In the genomic region with DNA sequence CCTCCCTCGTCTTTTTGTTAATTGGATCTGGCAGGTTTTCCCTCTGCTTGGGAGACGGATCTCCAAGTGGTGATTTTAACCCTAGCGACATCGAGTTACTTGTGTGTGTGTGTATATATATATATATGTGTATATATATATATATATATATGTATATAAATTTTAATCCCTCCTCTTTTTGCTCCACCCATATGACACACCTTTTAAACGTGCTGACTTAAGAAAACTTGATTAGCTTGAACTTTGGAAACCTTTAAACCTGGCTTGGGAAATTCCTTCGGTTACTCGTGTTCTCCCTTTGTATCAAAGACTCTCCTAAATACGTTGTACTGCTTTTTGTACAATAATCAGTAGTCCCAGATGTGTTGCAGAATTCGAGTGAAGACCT, we compare ENCODE assay signal across 9 cellular contexts. TPM values are rescaled to one million over a fixed set of nuclear protein-coding genes. Genes with fewer than 3 reads are reported as not detected.
DNase-seq lines count a peak whose midpoint lies in the region; ATAC-seq, FAIRE-seq and TF ChIP-seq lines count a peak whose summit lies in the region.
"Had no signal": no experiment of that assay in that cellular context is flagged by ENCODE, and none has a peak within 500 bp of the region (broad histone marks: within the 10 kb centered on the region; RNA-seq: fewer than 3 reads in every experiment).

No MANE protein-coding gene starts in this region.

- no peak for TF ChIP-seq CTCF in kidney (IDR thresholded peaks at IDR 0.05; ENCODE audit: borderline replicate concordance, extremely low read depth, insufficient read depth)
- TF ChIP-seq CTCF in thoracic aorta (IDR thresholded peaks at IDR 0.05), result no peak

- H3K27ac ChIP-seq in angular gyrus (ENCODE audit: low read depth, low read length) (peak overlapping the region; percentile 93), kidney (ENCODE audit: low read depth in 2 of 2, low read length in 2 of 2) (peak overlapping the region; percentile 95 to 97), thoracic aorta (peak overlapping the region; percentile 97 to 98)

- peaks cover 12 to 16% of the 10 kb centered on the region in 2 donors for H3K4me1 ChIP-seq in kidney (ENCODE audit: control insufficient read depth in 1 of 2, insufficient read depth in 1 of 2, low read depth in 1 of 2, low read length in 2 of 2)
- peaks cover 26 to 50% of the 10 kb centered on the region in 2 donors for H3K4me1 ChIP-seq in thoracic aorta (ENCODE audit: control insufficient read depth in 1 of 2, low read depth in 2 of 2)

- no peaks in the 10 kb centered on the region for H3K27me3 ChIP-seq in thoracic aorta (replicated peaks; ENCODE audit: insufficient read depth)

- peak overlapping the region; percentile 90 to 99 for H3K4me3 ChIP-seq in kidney (ENCODE audit: low read length in 2 of 2)
- H3K4me3 ChIP-seq in thoracic aorta, result peak overlapping the region; percentile 98

- H3K9me3 ChIP-seq in kidney (ENCODE audit: control insufficient read depth in 1 of 2, low read length in 2 of 2) (no peaks in the 10 kb centered on the region), thoracic aorta (no peaks in the 10 kb centered on the region)

- FAIRE-seq in kidney (lab: Jason Lieb, UNC), result no peak

- H3K9ac ChIP-seq in kidney (ENCODE audit: low read length in 2 of 2), result peak overlapping the region; percentile 82 to 99

- ATAC-seq in thoracic aorta (ENCODE audit: insufficient number of reproducible peaks, low FRiP score, low read depth) (no peak), HG03432 (IDR thresholded peaks at IDR 0.05; ENCODE audit: unreplicated experiment) (no peak)

- intact Hi-C loops in kidney (cut with DNase I), result no loop called here

- DNase-seq in DMS79 treated with DMSO at 0.1 percent for 48 hours (lab: John Stamatoyannopoulos, UW) (peak; percentile 59), DMS79 (lab: John Stamatoyannopoulos, UW) (no peak), kidney (no peak), thoracic aorta (ENCODE audit: low spot score) (no peak), cortex of kidney (lab: John Stamatoyannopoulos, UW) (no peak), germinal center (ENCODE audit: low spot score) (no peak)
- DNase-seq: NCI-H2107 had no signal

- H3K36me3 ChIP-seq in kidney (ENCODE audit: control insufficient read depth in 1 of 2, insufficient read depth in 2 of 2, low read length in 2 of 2), result no peaks in the 10 kb centered on the region
- no peaks in the 10 kb centered on the region for H3K36me3 ChIP-seq in thoracic aorta

RNA-seq across cellular contexts. Expression of a gene that starts 1.2 kb away (rescaled TPM):
- total RNA-seq in kidney (105 TPM), thoracic aorta (100 to 1,000 TPM; 102 to 112 TPM)
- polyA plus RNA-seq in kidney (ENCODE audit: insufficient read depth, low read depth, low replicate concordance), result 62.5 TPM
